Comparison of ENCODE assay signal across 1 cellular context in the genomic region with DNA sequence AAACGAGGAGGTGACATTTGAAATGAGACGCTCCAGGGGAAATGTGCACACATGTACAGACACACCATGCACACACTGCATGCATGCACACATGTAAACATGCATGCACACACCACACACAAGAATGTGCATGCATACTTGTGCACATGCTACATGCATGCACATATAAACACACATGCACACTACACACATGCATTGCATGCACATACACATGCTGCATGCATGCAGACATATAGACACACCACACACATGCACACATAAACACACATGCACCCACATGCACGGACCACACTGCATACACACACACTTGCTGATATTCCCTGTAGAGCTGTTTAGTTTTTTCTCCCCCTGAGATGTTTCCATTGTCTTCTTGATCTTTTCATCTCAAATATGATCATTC.
TF ChIP-seq lines count a peak whose summit lies in the region.

No MANE protein-coding gene starts in this region.

TF ChIP-seq in endothelial cell of umbilical vein, 7 proteins besides CTCF, POLR2A, EP300 and RAD21:
- TF ChIP-seq MYC (IDR thresholded peaks at IDR 0.05; ENCODE audit: low read depth, low read length) = no peak
- TF ChIP-seq, protein P1, sequence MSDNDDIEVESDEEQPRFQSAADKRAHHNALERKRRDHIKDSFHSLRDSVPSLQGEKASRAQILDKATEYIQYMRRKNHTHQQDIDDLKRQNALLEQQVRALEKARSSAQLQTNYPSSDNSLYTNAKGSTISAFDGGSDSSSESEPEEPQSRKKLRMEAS (IDR thresholded peaks at IDR 0.05; ENCODE audit: insufficient read depth, insufficient read length) = peak; percentile 23
- no peak for TF ChIP-seq FOS (IDR thresholded peaks at IDR 0.05; ENCODE audit: borderline replicate concordance, insufficient read depth, low read length)
TF ChIP-seq in endothelial cell of umbilical vein: peak in this region for 1.
